1 cellular context compared by ENCODE assay signal in genomic region chr19:1422943-1423342, GRCh38.
TF ChIP-seq lines count a peak whose summit lies in the region.

No MANE protein-coding gene starts in this region.

TF ChIP-seq in HEK293, 187 proteins besides CTCF, POLR2A, EP300 and RAD21 (continued from another document):
- no peak for TF ChIP-seq PRDM6 (tag by site-specific recombination; IDR thresholded peaks at IDR 0.05)
- no peak for TF ChIP-seq ZNF26 (tag by site-specific recombination; IDR thresholded peaks at IDR 0.05)
- no peak for TF ChIP-seq ZFP69B (tag by site-specific recombination; IDR thresholded peaks at IDR 0.05)
- no peak for TF ChIP-seq ZNF37A (tag by site-specific recombination; IDR thresholded peaks at IDR 0.05)
- TF ChIP-seq GLI2 (tag by site-specific recombination; IDR thresholded peaks at IDR 0.05; ENCODE audit: borderline replicate concordance, low read depth) = no peak
- TF ChIP-seq ZBTB10 (tag by site-specific recombination; IDR thresholded peaks at IDR 0.05) = no peak
- no peak for TF ChIP-seq AEBP2 (tag by site-specific recombination; IDR thresholded peaks at IDR 0.05; ENCODE audit: borderline replicate concordance)
- TF ChIP-seq ZSCAN4 (tag by site-specific recombination; IDR thresholded peaks at IDR 0.05) = no peak
- no peak for TF ChIP-seq ZNF571 (tag by site-specific recombination; IDR thresholded peaks at IDR 0.05)
- no peak for TF ChIP-seq ZSCAN30 (tag by site-specific recombination; IDR thresholded peaks at IDR 0.05)
- TF ChIP-seq MYNN (tag by site-specific recombination; IDR thresholded peaks at IDR 0.05; ENCODE audit: borderline replicate concordance) = no peak
- no peak for TF ChIP-seq ZNF10 (tag by site-specific recombination; IDR thresholded peaks at IDR 0.05)
- TF ChIP-seq ZNF175 (tag by site-specific recombination; IDR thresholded peaks at IDR 0.05) = no peak
- no peak for TF ChIP-seq ZNF221 (tag by site-specific recombination; IDR thresholded peaks at IDR 0.05; ENCODE audit: borderline replicate concordance)
- TF ChIP-seq ZNF426 (tag by site-specific recombination; IDR thresholded peaks at IDR 0.05) = no peak
- no peak for TF ChIP-seq ZNF501 (tag by site-specific recombination; IDR thresholded peaks at IDR 0.05)
TF ChIP-seq in HEK293: peak in this region for 0.
